1 cellular context compared by ENCODE assay signal in the genomic region with DNA sequence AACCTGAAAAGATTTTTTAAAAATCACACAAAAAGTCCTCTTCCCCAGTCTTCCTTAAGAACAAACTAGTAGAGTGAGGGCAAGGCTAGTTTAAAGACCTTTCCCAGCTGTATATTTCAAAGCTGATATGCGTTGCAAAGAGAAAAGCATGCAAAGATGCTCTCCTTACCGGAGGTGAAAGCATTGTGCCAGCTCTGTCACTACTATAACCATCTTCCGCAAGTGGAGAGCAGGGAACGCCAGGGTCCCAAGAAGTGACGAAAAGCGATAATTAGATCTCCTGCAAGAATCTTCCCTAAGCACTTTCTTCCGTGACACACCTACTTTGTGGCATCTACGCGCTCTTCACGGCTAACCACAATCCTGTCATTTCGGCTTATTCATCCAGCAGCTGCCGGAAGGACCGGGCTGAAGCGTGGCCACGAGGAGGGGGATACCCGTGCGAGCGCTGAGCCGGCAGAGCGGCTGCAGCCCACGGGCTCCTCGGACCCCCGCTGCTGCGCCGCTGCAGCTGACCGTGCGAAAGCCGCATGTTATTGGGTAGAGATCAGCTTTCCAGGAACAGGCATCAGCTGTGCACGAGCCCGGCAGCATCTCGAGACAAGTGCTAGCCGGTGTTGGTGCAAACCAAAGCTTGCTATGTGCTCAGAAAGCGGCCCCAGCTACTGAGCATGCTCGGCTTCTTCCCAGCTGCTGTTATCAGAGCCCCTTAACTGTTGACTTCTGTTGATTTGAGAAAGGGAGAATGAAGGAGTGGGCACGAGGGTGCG.
A peak's percentile ranks its signal among the peaks of the same experiment; 100 is the strongest.
TF ChIP-seq lines count a peak whose summit lies in the region.

No MANE protein-coding gene starts in this region.

TF ChIP-seq in HEK293, 187 proteins besides CTCF, POLR2A, EP300 and RAD21 (continued from another document):
- TF ChIP-seq, protein P1, sequence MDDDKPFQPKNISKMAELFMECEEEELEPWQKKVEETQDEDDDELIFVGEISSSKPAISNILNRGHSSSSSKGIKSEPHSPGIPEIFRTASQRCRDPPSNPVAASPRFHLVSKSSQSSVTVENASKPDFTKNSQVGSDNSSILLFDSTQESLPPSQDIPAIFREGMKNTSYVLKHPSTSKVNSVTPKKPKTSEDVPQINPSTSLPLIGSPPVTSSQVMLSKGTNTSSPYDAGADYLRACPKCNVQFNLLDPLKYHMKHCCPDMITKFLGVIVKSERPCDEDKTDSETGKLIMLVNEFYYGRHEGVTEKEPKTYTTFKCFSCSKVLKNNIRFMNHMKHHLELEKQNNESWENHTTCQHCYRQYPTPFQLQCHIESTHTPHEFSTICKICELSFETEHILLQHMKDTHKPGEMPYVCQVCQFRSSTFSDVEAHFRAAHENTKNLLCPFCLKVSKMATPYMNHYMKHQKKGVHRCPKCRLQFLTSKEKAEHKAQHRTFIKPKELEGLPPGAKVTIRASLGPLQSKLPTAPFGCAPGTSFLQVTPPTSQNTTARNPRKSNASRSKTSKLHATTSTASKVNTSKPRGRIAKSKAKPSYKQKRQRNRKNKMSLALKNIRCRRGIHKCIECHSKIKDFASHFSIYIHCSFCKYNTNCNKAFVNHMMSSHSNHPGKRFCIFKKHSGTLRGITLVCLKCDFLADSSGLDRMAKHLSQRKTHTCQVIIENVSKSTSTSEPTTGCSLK (tag by site-specific recombination; IDR thresholded peaks at IDR 0.05), result no peak
- TF ChIP-seq OSR2 (tag by site-specific recombination; IDR thresholded peaks at IDR 0.05) (peak; percentile 43; the same call in 1 of the 2 replicates), ZEB2 (tag by site-specific recombination; IDR thresholded peaks at IDR 0.05) (peak; percentile 62; the same call in 1 of the 2 replicates), ZNF629 (tag by site-specific recombination; IDR thresholded peaks at IDR 0.05) (0 out of 2 replicates have a peak, but pooled peaks have one; percentile 25), GLIS2 (tag by site-specific recombination; IDR thresholded peaks at IDR 0.05) (peak; percentile 47; the same call in 1 of the 2 replicates), YY1 (tag by site-specific recombination; IDR thresholded peaks at IDR 0.05) (no peak), TCF7L2 (IDR thresholded peaks at IDR 0.05; ENCODE audit: borderline replicate concordance, low read depth, low read length) (no peak), ZBTB17 (tag by site-specific recombination; IDR thresholded peaks at IDR 0.05) (peak; percentile 85), ZSCAN30 (tag by site-specific recombination; IDR thresholded peaks at IDR 0.05) (0 out of 2 replicates have a peak, but pooled peaks have one; percentile 44), ZNF211 (tag by site-specific recombination; IDR thresholded peaks at IDR 0.05; ENCODE audit: low read depth) (no peak), ZXDB (tag by site-specific recombination; IDR thresholded peaks at IDR 0.05) (peak; percentile 58; the same call in 1 of the 2 replicates), SETDB1 (IDR thresholded peaks at IDR 0.05; ENCODE audit: insufficient read length, low read length) (no peak), SCRT2 (tag by site-specific recombination; IDR thresholded peaks at IDR 0.05) (peak; percentile 59; the same call in 1 of the 2 replicates), ZNF600 (tag by site-specific recombination; IDR thresholded peaks at IDR 0.05) (peak; percentile 90), ZSCAN16 (tag by site-specific recombination; IDR thresholded peaks at IDR 0.05) (peak; percentile 98), ZNF248 (tag by site-specific recombination; IDR thresholded peaks at IDR 0.05) (no peak), PRDM1 (tag by site-specific recombination; IDR thresholded peaks at IDR 0.05) (peak; percentile 69), KLF9 (tag by site-specific recombination; IDR thresholded peaks at IDR 0.05; ENCODE audit: low read depth) (peak; percentile 66), SP2 (tag by site-specific recombination; IDR thresholded peaks at IDR 0.05) (0 out of 2 replicates have a peak, but pooled peaks have one; percentile 7), GLI4 (tag by site-specific recombination; IDR thresholded peaks at IDR 0.05) (no peak), ZNF23 (tag by site-specific recombination; IDR thresholded peaks at IDR 0.05; ENCODE audit: borderline replicate concordance) (no peak), ZNF366 (tag by site-specific recombination; conservative IDR thresholded peaks at IDR 0.05) (peak; percentile 45), ZNF335 (tag by site-specific recombination; conservative IDR thresholded peaks at IDR 0.05) (peak; percentile 96), SP7 (tag by site-specific recombination; IDR thresholded peaks at IDR 0.05) (peak; percentile 63), ZFHX2 (tag by site-specific recombination; conservative IDR thresholded peaks at IDR 0.05) (peak; percentile 34; the same call in 1 of the 2 replicates)
- TF ChIP-seq, protein P2, sequence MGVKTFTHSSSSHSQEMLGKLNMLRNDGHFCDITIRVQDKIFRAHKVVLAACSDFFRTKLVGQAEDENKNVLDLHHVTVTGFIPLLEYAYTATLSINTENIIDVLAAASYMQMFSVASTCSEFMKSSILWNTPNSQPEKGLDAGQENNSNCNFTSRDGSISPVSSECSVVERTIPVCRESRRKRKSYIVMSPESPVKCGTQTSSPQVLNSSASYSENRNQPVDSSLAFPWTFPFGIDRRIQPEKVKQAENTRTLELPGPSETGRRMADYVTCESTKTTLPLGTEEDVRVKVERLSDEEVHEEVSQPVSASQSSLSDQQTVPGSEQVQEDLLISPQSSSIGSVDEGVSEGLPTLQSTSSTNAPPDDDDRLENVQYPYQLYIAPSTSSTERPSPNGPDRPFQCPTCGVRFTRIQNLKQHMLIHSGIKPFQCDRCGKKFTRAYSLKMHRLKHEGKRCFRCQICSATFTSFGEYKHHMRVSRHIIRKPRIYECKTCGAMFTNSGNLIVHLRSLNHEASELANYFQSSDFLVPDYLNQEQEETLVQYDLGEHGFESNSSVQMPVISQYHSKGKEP (tag by site-specific recombination; IDR thresholded peaks at IDR 0.05), result peak; percentile 87
- TF ChIP-seq, protein P3, sequence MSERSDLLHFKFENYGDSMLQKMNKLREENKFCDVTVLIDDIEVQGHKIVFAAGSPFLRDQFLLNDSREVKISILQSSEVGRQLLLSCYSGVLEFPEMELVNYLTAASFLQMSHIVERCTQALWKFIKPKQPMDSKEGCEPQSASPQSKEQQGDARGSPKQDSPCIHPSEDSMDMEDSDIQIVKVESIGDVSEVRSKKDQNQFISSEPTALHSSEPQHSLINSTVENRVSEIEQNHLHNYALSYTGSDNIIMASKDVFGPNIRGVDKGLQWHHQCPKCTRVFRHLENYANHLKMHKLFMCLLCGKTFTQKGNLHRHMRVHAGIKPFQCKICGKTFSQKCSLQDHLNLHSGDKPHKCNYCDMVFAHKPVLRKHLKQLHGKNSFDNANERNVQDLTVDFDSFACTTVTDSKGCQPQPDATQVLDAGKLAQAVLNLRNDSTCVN (tag by site-specific recombination; optimal IDR thresholded peaks at IDR 0.05), result peak; percentile 67
- TF ChIP-seq, protein P4, sequence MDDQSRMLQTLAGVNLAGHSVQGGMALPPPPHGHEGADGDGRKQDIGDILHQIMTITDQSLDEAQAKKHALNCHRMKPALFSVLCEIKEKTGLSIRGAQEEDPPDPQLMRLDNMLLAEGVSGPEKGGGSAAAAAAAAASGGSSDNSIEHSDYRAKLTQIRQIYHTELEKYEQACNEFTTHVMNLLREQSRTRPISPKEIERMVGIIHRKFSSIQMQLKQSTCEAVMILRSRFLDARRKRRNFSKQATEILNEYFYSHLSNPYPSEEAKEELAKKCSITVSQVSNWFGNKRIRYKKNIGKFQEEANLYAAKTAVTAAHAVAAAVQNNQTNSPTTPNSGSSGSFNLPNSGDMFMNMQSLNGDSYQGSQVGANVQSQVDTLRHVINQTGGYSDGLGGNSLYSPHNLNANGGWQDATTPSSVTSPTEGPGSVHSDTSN (CRISPR knock-in tag; IDR thresholded peaks at IDR 0.05), result 0 out of 2 replicates have a peak, but pooled peaks have one; percentile 56
